Comparison of ENCODE assay signal across 16 cellular contexts in the genomic region with DNA sequence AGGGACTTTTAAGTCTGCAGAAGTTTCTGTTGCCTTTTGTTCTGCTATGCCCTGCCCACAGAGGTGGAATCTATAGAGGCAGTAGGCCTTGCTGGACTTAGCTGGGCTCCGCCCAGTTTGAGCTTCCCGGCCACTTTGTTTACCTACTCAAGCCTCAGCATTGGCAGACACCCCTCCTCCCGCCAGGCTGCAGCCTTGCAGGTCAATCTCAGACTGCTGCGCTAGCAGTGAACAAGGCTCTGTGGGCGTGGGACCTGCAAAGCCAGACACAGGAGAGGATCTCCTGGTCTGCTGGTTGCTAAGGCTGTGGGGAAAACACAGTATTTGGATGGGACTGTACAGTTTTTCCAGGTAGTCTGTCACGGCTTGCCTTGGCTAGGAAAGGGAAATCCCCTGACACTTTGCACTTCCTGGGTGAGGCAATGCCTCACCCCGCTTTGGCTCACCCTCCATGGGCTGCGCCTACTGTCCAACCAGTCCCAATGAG. TPM values are rescaled to one million over a fixed set of nuclear protein-coding genes. Genes with fewer than 3 reads are reported as not detected.
A peak's percentile ranks its signal among the peaks of the same experiment; 100 is the strongest.
DNase-seq lines count a peak whose midpoint lies in the region; ATAC-seq and TF ChIP-seq lines count a peak whose summit lies in the region.
"Had no signal": no experiment of that assay in that cellular context is flagged by ENCODE, and none has a peak within 500 bp of the region (broad histone marks: within the 10 kb centered on the region; RNA-seq: fewer than 3 reads in every experiment).

No MANE protein-coding gene starts in this region.

- H3K4me3 ChIP-seq in iPS-15b (ENCODE audit: low read depth, low read length): peak overlapping the region; percentile 40
- H3K4me3 ChIP-seq: left ventricle myocardium inferior had no signal

- no peak for ATAC-seq in GM18505 (IDR thresholded peaks at IDR 0.05; ENCODE audit: unreplicated experiment)
- ATAC-seq: activated T-helper 17 cell treated with anti-CD3 and anti-CD28 coated beads, Interleukin-2, amount 50 U/mL, for 72 hours; stimulated activated naive CD8-positive, alpha-beta T cell treated with anti-CD3 and anti-CD28 coated beads, Interleukin-15, Interleukin-2, amounts not matched to agents 100 U/mL and 50 U/mL, for 24 hours had no signal

- no peak for TF ChIP-seq POLR2A in GM18505 (IDR thresholded peaks at IDR 0.05; ENCODE audit: borderline replicate concordance, extremely low read depth, insufficient read depth, insufficient read length)

- no peak overlapping the region for H3K9ac ChIP-seq in iPS-15b (ENCODE audit: low read depth, low read length)

- peaks cover 12% of the 10 kb centered on the region for H3K4me1 Mint-ChIP-seq in progenitor cell of endocrine pancreas (ENCODE audit: low read depth)
- H3K4me1 Mint-ChIP-seq: activated T-helper 17 cell treated with anti-CD3 and anti-CD28 coated beads, Interleukin-2, amount 50 U/mL, for 72 hours; nephron had no signal

- no peaks in the 10 kb centered on the region for H3K9me3 ChIP-seq in iPS-15b (ENCODE audit: control insufficient read depth, insufficient read depth, low read length)

- DNase-seq in HPDE6-E6E7 (ENCODE audit: extremely low spot score) (peak; percentile 4), SHP77 treated with DMSO at 0.1 percent for 48 hours (lab: John Stamatoyannopoulos, UW) (peak; percentile 70), progenitor cell of endocrine pancreas (ENCODE audit: low spot score, unreplicated experiment) (peak; percentile 48), GM13977 (ENCODE audit: low spot score) (no peak)
- DNase-seq in activated effector memory CD4-positive, alpha-beta T cell treated with anti-CD3 and anti-CD28 coated beads, Interleukin-2, amount 50 U/mL, for 16 hours: no peak
- DNase-seq: activated CD4-positive, alpha-beta memory T cell treated with anti-CD3 and anti-CD28 coated beads for 36 hours; anterior cingulate cortex; left ventricle myocardium inferior; NCI-H1092; NCI-H510A; stimulated activated naive CD8-positive, alpha-beta T cell treated with anti-CD3 and anti-CD28 coated beads, Interleukin-15, Interleukin-2, amounts not matched to agents 100 U/mL and 50 U/mL, for 24 hours had no signal

- no peaks in the 10 kb centered on the region for H3K36me3 ChIP-seq in iPS-15b (ENCODE audit: control insufficient read depth, insufficient read depth, low read length)
- H3K36me3 ChIP-seq: left ventricle myocardium inferior had no signal

- TF ChIP-seq CTCF in progenitor cell of endocrine pancreas (IDR thresholded peaks at IDR 0.05; ENCODE audit: unreplicated experiment) (no peak), GM13977 (IDR thresholded peaks at IDR 0.05; ENCODE audit: extremely low read depth, insufficient read depth, missing control alignments) (no peak)

- in situ Hi-C loops in GM13977 (cut with MboI; ENCODE audit: low pct_unique_long_range_greater_than_20kb, low sequenced_read_pairs, unreplicated experiment): no loop called here

- peak overlapping the region; percentile 44 for H3K27ac Mint-ChIP-seq in progenitor cell of endocrine pancreas
- H3K27ac Mint-ChIP-seq: activated CD4-positive, alpha-beta memory T cell treated with anti-CD3 and anti-CD28 coated beads for 36 hours; activated T-helper 17 cell treated with anti-CD3 and anti-CD28 coated beads, Interleukin-2, amount 50 U/mL, for 72 hours; dendritic cell treated with granulocyte-macrophage colony-stimulating factor and Interleukin-4, amounts not matched to agents 40 ng/mL and 50 ng/mL, for 4 days; nephron had no signal

- H3K27me3 ChIP-seq in iPS-15b (ENCODE audit: control insufficient read depth, insufficient read depth, low read length): no peaks in the 10 kb centered on the region

- H3K4me3 Mint-ChIP-seq in progenitor cell of endocrine pancreas (ENCODE audit: low read depth): peak overlapping the region; percentile 12
- H3K4me3 Mint-ChIP-seq: activated CD4-positive, alpha-beta memory T cell treated with anti-CD3 and anti-CD28 coated beads for 36 hours; activated T-helper 17 cell treated with anti-CD3 and anti-CD28 coated beads, Interleukin-2, amount 50 U/mL, for 72 hours; dendritic cell treated with granulocyte-macrophage colony-stimulating factor and Interleukin-4, amounts not matched to agents 40 ng/mL and 50 ng/mL, for 4 days; nephron had no signal

- H3K4me1 ChIP-seq in iPS-15b (ENCODE audit: control insufficient read depth, insufficient read depth, low read length): no peaks in the 10 kb centered on the region
- H3K4me1 ChIP-seq: left ventricle myocardium inferior had no signal

- no peaks in the 10 kb centered on the region for H3K27me3 Mint-ChIP-seq in progenitor cell of endocrine pancreas
- H3K27me3 Mint-ChIP-seq: dendritic cell treated with granulocyte-macrophage colony-stimulating factor and Interleukin-4, amounts not matched to agents 40 ng/mL and 50 ng/mL, for 4 days had no signal

- H3K9me3 Mint-ChIP-seq in progenitor cell of endocrine pancreas (ENCODE audit: low read depth): peaks cover 5% of the 10 kb centered on the region
- H3K9me3 Mint-ChIP-seq: activated T-helper 17 cell treated with anti-CD3 and anti-CD28 coated beads, Interleukin-2, amount 50 U/mL, for 72 hours; dendritic cell treated with granulocyte-macrophage colony-stimulating factor and Interleukin-4, amounts not matched to agents 40 ng/mL and 50 ng/mL, for 4 days had no signal

- no peaks in the 10 kb centered on the region for H3K36me3 Mint-ChIP-seq in progenitor cell of endocrine pancreas (ENCODE audit: insufficient read depth)
- H3K36me3 Mint-ChIP-seq: activated CD4-positive, alpha-beta memory T cell treated with anti-CD3 and anti-CD28 coated beads for 36 hours had no signal

RNA-seq across cellular contexts. Expression of gene CCDC59, which starts 43.7 kb away (rescaled TPM):
- total RNA-seq in progenitor cell of endocrine pancreas: 37.1 and 37.5 TPM in 2 replicates

RNA-seq across cellular contexts. Expression of gene METTL25, which starts 43.9 kb away (rescaled TPM):
- 15.0 and 15.8 TPM in 2 replicates for total RNA-seq in progenitor cell of endocrine pancreas

Comparison
In these comparisons a context has a peak if more than half of its experiments do, and no peak if none do; other contexts are left out.
1. DNase-seq: peak in HPDE6-E6E7 (single experiment), SHP77 treated with DMSO at 0.1 percent for 48 hours (single experiment) and progenitor cell of endocrine pancreas (single experiment); none in GM13977 (single experiment) and activated effector memory CD4-positive, alpha-beta T cell treated with anti-CD3 and anti-CD28 coated beads, Interleukin-2, amount 50 U/mL, for 16 hours (single experiment).